ENCODE assay signal across 1 cellular context in genomic region chr19:5983367-5983955, GRCh38.
A peak's percentile ranks its signal among the peaks of the same experiment; 100 is the strongest.
TF ChIP-seq lines count a peak whose summit lies in the region.

No MANE protein-coding gene starts in this region.

TF ChIP-seq in HepG2, 621 proteins besides CTCF, POLR2A, EP300 and RAD21 (continued from another document and continues in another):
- TF ChIP-seq PRPF4 (IDR thresholded peaks at IDR 0.05; ENCODE audit: low read depth, low read length, poor library complexity, severe bottlenecking) (no peak), CEBPB (IDR thresholded peaks at IDR 0.05; ENCODE audit: borderline replicate concordance, low read depth, low read length) (peak; percentile 83), ZBTB38 (CRISPR knock-in tag; IDR thresholded peaks at IDR 0.05) (peak; percentile 65; the same call in 1 of the 2 replicates), ZMYM4 (CRISPR knock-in tag; IDR thresholded peaks at IDR 0.05) (peak; percentile 42; the same call in 1 of the 2 replicates), ZGPAT (CRISPR knock-in tag; IDR thresholded peaks at IDR 0.05) (peak; percentile 57), ZBTB44 (CRISPR knock-in tag; IDR thresholded peaks at IDR 0.05) (no peak), TP53 (CRISPR knock-in tag; conservative IDR thresholded peaks at IDR 0.05) (0 out of 2 replicates have a peak, but pooled peaks have one; percentile 3), SYNCRIP (IDR thresholded peaks at IDR 0.05; ENCODE audit: insufficient read depth, low read depth, low read length) (no peak), BCL6 (CRISPR knock-in tag; IDR thresholded peaks at IDR 0.05) (peak; percentile 40; the same call in 1 of the 2 replicates), ZBTB20 (CRISPR knock-in tag; IDR thresholded peaks at IDR 0.05; ENCODE audit: borderline replicate concordance, low read depth) (no peak), SMARCE1 (IDR thresholded peaks at IDR 0.05; ENCODE audit: borderline replicate concordance) (no peak), SPEN (CRISPR knock-in tag; IDR thresholded peaks at IDR 0.05; ENCODE audit: low read depth) (0 out of 2 replicates have a peak, but pooled peaks have one; percentile 22), ATM (IDR thresholded peaks at IDR 0.05; ENCODE audit: borderline replicate concordance) (no peak), ARID5B (CRISPR knock-in tag; IDR thresholded peaks at IDR 0.05) (peak; percentile 78), ZNF383 (CRISPR knock-in tag; IDR thresholded peaks at IDR 0.05; ENCODE audit: borderline replicate concordance) (no peak), ZNF775 (CRISPR knock-in tag; IDR thresholded peaks at IDR 0.05; ENCODE audit: borderline replicate concordance) (no peak), ZNF292 (CRISPR knock-in tag; IDR thresholded peaks at IDR 0.05; ENCODE audit: borderline replicate concordance, low read depth) (peak; percentile 87; the same call in 1 of the 2 replicates), ZFP90 (CRISPR knock-in tag; IDR thresholded peaks at IDR 0.05; ENCODE audit: borderline replicate concordance) (0 out of 2 replicates have a peak, but pooled peaks have one; percentile 25), HIVEP1 (CRISPR knock-in tag; IDR thresholded peaks at IDR 0.05) (0 out of 2 replicates have a peak, but pooled peaks have one; percentile 52), ZNF124 (CRISPR knock-in tag; IDR thresholded peaks at IDR 0.05) (no peak), KLF16 (CRISPR knock-in tag; IDR thresholded peaks at IDR 0.05) (peak in 1 of 2 experiments; percentile 59; a peak in 1 of 4 replicates), HMGXB4 (CRISPR knock-in tag; IDR thresholded peaks at IDR 0.05; ENCODE audit: borderline replicate concordance in 1 of 2, low read depth in 1 of 2) (peak in 1 of 2 experiments; percentile 48; a peak in 1 of 4 replicates), MIXL1 (CRISPR knock-in tag; IDR thresholded peaks at IDR 0.05) (peak; percentile 65; the same call in 1 of the 2 replicates), ZNF556 (CRISPR knock-in tag; IDR thresholded peaks at IDR 0.05; ENCODE audit: borderline replicate concordance) (peak; percentile 63; the same call in 1 of the 2 replicates), TCF7L2 (IDR thresholded peaks at IDR 0.05; ENCODE audit: low read depth, low read length) (no peak), CEBPG (CRISPR knock-in tag; IDR thresholded peaks at IDR 0.05) (peak; percentile 90), AGO2 (optimal IDR thresholded peaks at IDR 0.05; ENCODE audit: low read depth, low read length) (no peak), THAP11 (CRISPR knock-in tag; IDR thresholded peaks at IDR 0.05) (peak; percentile 51; the same call in 1 of the 2 replicates), PAXIP1 (CRISPR knock-in tag; conservative IDR thresholded peaks at IDR 0.05) (peak; percentile 86), NR1H2 (CRISPR knock-in tag; IDR thresholded peaks at IDR 0.05; ENCODE audit: borderline replicate concordance, low read depth) (no peak), RARA (CRISPR knock-in tag; IDR thresholded peaks at IDR 0.05) (peak; percentile 23), ETS1 (CRISPR knock-in tag; IDR thresholded peaks at IDR 0.05) (no peak), SMARCC2 (IDR thresholded peaks at IDR 0.05) (no peak), MAZ (IDR thresholded peaks at IDR 0.05; ENCODE audit: borderline replicate concordance, low read depth, low read length) (no peak), MAZ (CRISPR knock-in tag; IDR thresholded peaks at IDR 0.05; ENCODE audit: low read depth) (peak; percentile 46; the same call in 1 of the 2 replicates), ZKSCAN8 (CRISPR knock-in tag; IDR thresholded peaks at IDR 0.05; ENCODE audit: borderline replicate concordance) (no peak), EHMT2 (IDR thresholded peaks at IDR 0.05; ENCODE audit: borderline replicate concordance, low read depth, low read length) (no peak), BCLAF1 (IDR thresholded peaks at IDR 0.05) (no peak), DPF2 (CRISPR knock-in tag; IDR thresholded peaks at IDR 0.05; ENCODE audit: borderline replicate concordance, low read depth) (peak; percentile 60; the same call in 1 of the 2 replicates), ZNF136 (CRISPR knock-in tag; IDR thresholded peaks at IDR 0.05; ENCODE audit: low read depth) (0 out of 2 replicates have a peak, but pooled peaks have one; percentile 75)
